In genomic region chr12:9090220-9090619, GRCh38 we compare ENCODE assay signal across 23 cellular contexts. TPM values are rescaled to one million over a fixed set of nuclear protein-coding genes. Genes with fewer than 3 reads are reported as not detected.
DNase-seq lines count a peak whose midpoint lies in the region; ATAC-seq, FAIRE-seq and TF ChIP-seq lines count a peak whose summit lies in the region.
"Had no signal": no experiment of that assay in that cellular context is flagged by ENCODE, and none has a peak within 500 bp of the region (broad histone marks: within the 10 kb centered on the region; RNA-seq: fewer than 3 reads in every experiment).

No MANE protein-coding gene starts in this region.

- H3K9me3 Mint-ChIP-seq in CD8-positive, alpha-beta T cell: peaks cover 2% of the 10 kb centered on the region
- H3K9me3 Mint-ChIP-seq: CD4-positive, alpha-beta memory T cell; CD4-positive, CD25-positive, alpha-beta regulatory T cell had no signal

- H3K36me3 Mint-ChIP-seq in CD8-positive, alpha-beta T cell: no peaks in the 10 kb centered on the region
- H3K36me3 Mint-ChIP-seq: CD14-positive monocyte; CD4-positive, CD25-positive, alpha-beta regulatory T cell had no signal

- H3K4me1 Mint-ChIP-seq in CD8-positive, alpha-beta T cell (ENCODE audit: low read depth): peaks cover 2% of the 10 kb centered on the region
- H3K4me1 Mint-ChIP-seq: CD14-positive monocyte; CD4-positive, CD25-positive, alpha-beta regulatory T cell had no signal

- H3K9ac ChIP-seq in OCI-LY3 (ENCODE audit: low read length): no peak overlapping the region
- H3K9ac ChIP-seq in kidney (ENCODE audit: low read length in 2 of 2): no peak overlapping the region
- no peak overlapping the region for H3K9ac ChIP-seq in smooth muscle cell (ENCODE audit: low read depth)
- H3K9ac ChIP-seq: BLaER1 had no signal

- H3K9me3 ChIP-seq in CD8-positive, alpha-beta T cell (ENCODE audit: low read length): no peaks in the 10 kb centered on the region
- H3K9me3 ChIP-seq in OCI-LY3 (ENCODE audit: insufficient read depth, low read length): no peaks in the 10 kb centered on the region
- H3K9me3 ChIP-seq in kidney (ENCODE audit: control insufficient read depth in 1 of 2, low read length in 2 of 2): no peaks in the 10 kb centered on the region
- peaks cover 9% of the 10 kb centered on the region for H3K9me3 ChIP-seq in smooth muscle cell (replicated peaks; ENCODE audit: low read depth)
- H3K9me3 ChIP-seq: BE2C, BLaER1 had no signal

- H3K4me3 Mint-ChIP-seq in CD8-positive, alpha-beta T cell: no peak overlapping the region
- H3K4me3 Mint-ChIP-seq: CD14-positive monocyte; CD4-positive, alpha-beta memory T cell; CD4-positive, CD25-positive, alpha-beta regulatory T cell had no signal

- CTCF ChIA-PET in CD8-positive, alpha-beta T cell (lab: Charles Lee): no interaction called here

- no peaks in the 10 kb centered on the region for H3K27me3 Mint-ChIP-seq in CD8-positive, alpha-beta T cell (ENCODE audit: low read depth)
- H3K27me3 Mint-ChIP-seq: CD4-positive, alpha-beta memory T cell had no signal

- no peak overlapping the region for H3K4me3 ChIP-seq in CD8-positive, alpha-beta T cell (ENCODE audit: low read depth, low read length)
- H3K4me3 ChIP-seq in OCI-LY3 (ENCODE audit: low read length): no peak overlapping the region
- H3K4me3 ChIP-seq in kidney (ENCODE audit: low read length in 2 of 2): no peak overlapping the region
- H3K4me3 ChIP-seq in foreskin fibroblast (ENCODE audit: low read depth in 1 of 2, low read length in 2 of 2): no peak overlapping the region
- H3K4me3 ChIP-seq in smooth muscle cell: no peak overlapping the region
- H3K4me3 ChIP-seq: BLaER1 had no signal

- no peak for ATAC-seq in CD8-positive, alpha-beta T cell

- peak overlapping the region; percentile 12 for H3K27ac Mint-ChIP-seq in CD8-positive, alpha-beta T cell
- H3K27ac Mint-ChIP-seq: CD14-positive monocyte; CD4-positive, CD25-positive, alpha-beta regulatory T cell had no signal

- no peak overlapping the region for H2AFZ ChIP-seq in OCI-LY3 (ENCODE audit: low read depth, low read length)
- H2AFZ ChIP-seq in smooth muscle cell (ENCODE audit: low read depth): no peak overlapping the region

- no peak overlapping the region for H3K27ac ChIP-seq in CD8-positive, alpha-beta T cell (ENCODE audit: low read depth, low read length)
- H3K27ac ChIP-seq in OCI-LY3 (ENCODE audit: low read length) (no peak overlapping the region), kidney (ENCODE audit: low read depth in 2 of 2, low read length in 2 of 2) (no peak overlapping the region), smooth muscle cell (ENCODE audit: low read depth) (no peak overlapping the region)
- H3K27ac ChIP-seq: BLaER1 had no signal

- POLR2A ChIA-PET in CD8-positive, alpha-beta T cell (lab: Charles Lee): no interaction called here

- H3K79me2 ChIP-seq in OCI-LY3 (ENCODE audit: low read length) (no peaks in the 10 kb centered on the region), smooth muscle cell (ENCODE audit: low read depth) (no peaks in the 10 kb centered on the region)

- FAIRE-seq in kidney (lab: Jason Lieb, UNC): no peak
- FAIRE-seq: A204.1, D721Med, G401.6, GM12891, GM19239 had no signal

- peak overlapping the region; percentile 31 for H3K4me2 ChIP-seq in OCI-LY3 (ENCODE audit: low read length)
- no peak overlapping the region for H3K4me2 ChIP-seq in smooth muscle cell
- H3K4me2 ChIP-seq: BLaER1 had no signal

- intact Hi-C loops in CD8-positive, alpha-beta T cell (cut with DNase I, micrococcal nuclease): no loop called here
- intact Hi-C loops in kidney (cut with DNase I): no loop called here

- no peaks in the 10 kb centered on the region for H3K36me3 ChIP-seq in CD8-positive, alpha-beta T cell (ENCODE audit: insufficient read depth, low read length)
- peaks cover 2% of the 10 kb centered on the region for H3K36me3 ChIP-seq in OCI-LY3 (replicated peaks; ENCODE audit: low read depth, low read length)
- peaks cover 0 to 12% of the 10 kb centered on the region in 2 donors for H3K36me3 ChIP-seq in kidney (ENCODE audit: control insufficient read depth in 1 of 2, insufficient read depth in 2 of 2, low read length in 2 of 2)
- peaks cover 1% of the 10 kb centered on the region for H3K36me3 ChIP-seq in smooth muscle cell (ENCODE audit: low read depth)
- H3K36me3 ChIP-seq: BE2C, BLaER1 had no signal

- TF ChIP-seq CTCF in CD8-positive, alpha-beta T cell (IDR thresholded peaks at IDR 0.05): no peak
- TF ChIP-seq CTCF in OCI-LY3 (IDR thresholded peaks at IDR 0.05; ENCODE audit: low read depth, low read length) (no peak), kidney (IDR thresholded peaks at IDR 0.05; ENCODE audit: borderline replicate concordance, extremely low read depth, insufficient read depth) (no peak), foreskin fibroblast (IDR thresholded peaks at IDR 0.05; ENCODE audit: low read depth, low read length) (no peak), smooth muscle cell (IDR thresholded peaks at IDR 0.05; ENCODE audit: borderline replicate concordance, insufficient read depth, poor library complexity, severe bottlenecking) (no peak)

- H3F3A ChIP-seq in smooth muscle cell (ENCODE audit: low read depth): no peaks in the 10 kb centered on the region

- no peaks in the 10 kb centered on the region for H3K27me3 ChIP-seq in CD8-positive, alpha-beta T cell (ENCODE audit: insufficient read depth, low read length)
- H3K27me3 ChIP-seq in OCI-LY3 (ENCODE audit: low read depth, low read length) (0 out of 2 replicates have a peak, but pooled peaks cover 2% of the 10 kb centered on the region), smooth muscle cell (ENCODE audit: low read depth) (no peaks in the 10 kb centered on the region)
- H3K27me3 ChIP-seq: BE2C, BLaER1 had no signal

- H4K20me1 ChIP-seq in OCI-LY3 (ENCODE audit: insufficient read depth, low read length): no peaks in the 10 kb centered on the region
- H4K20me1 ChIP-seq in smooth muscle cell (ENCODE audit: low read depth): no peaks in the 10 kb centered on the region
- H4K20me1 ChIP-seq: BLaER1 had no signal

- WGBS in smooth muscle cell (ENCODE audit: low lambda C conversion rate): 91% methylated on average over 5 of the region's 5 CpGs

- DNase-seq in CD8-positive, alpha-beta T cell: no peak
- DNase-seq in kidney: peak; percentile 39
- DNase-seq in foreskin fibroblast: no peak
- DNase-seq in smooth muscle cell (lab: John Stamatoyannopoulos, UW; ENCODE audit: unreplicated experiment): no peak
- DNase-seq in stimulated activated CD4-positive, alpha-beta T cell treated with anti-CD3 and anti-CD28 coated beads, Interleukin-2, amount 100 ng/mL, for 48 hours: no peak
- DNase-seq: 8988T; ACHN; BE2C; C1 segment of cervical spinal cord; Caco-2; Calu3; CD4-positive, alpha-beta memory T cell; CD4-positive, CD25-positive, alpha-beta regulatory T cell; DMS79 treated with DMSO at 0.1 percent for 48 hours; GF-D8 had no signal

- no peaks in the 10 kb centered on the region for H3K4me1 ChIP-seq in CD8-positive, alpha-beta T cell (ENCODE audit: insufficient read depth, low read length)
- H3K4me1 ChIP-seq in OCI-LY3 (ENCODE audit: low read length): peaks cover 15% of the 10 kb centered on the region
- no peaks in the 10 kb centered on the region for H3K4me1 ChIP-seq in kidney (ENCODE audit: control insufficient read depth in 1 of 2, insufficient read depth in 1 of 2, low read depth in 1 of 2, low read length in 2 of 2)
- H3K4me1 ChIP-seq in smooth muscle cell (ENCODE audit: low read depth): no peaks in the 10 kb centered on the region
- H3K4me1 ChIP-seq: BE2C, BLaER1, Caco-2 had no signal

RNA-seq across cellular contexts. Expression of gene A2M, which starts 25.5 kb away (rescaled TPM):
- not detected for total RNA-seq in CD8-positive, alpha-beta T cell
- total RNA-seq in kidney (971 TPM), smooth muscle cell (72.8 and 114 TPM in 2 replicates)
- polyA plus RNA-seq in kidney (ENCODE audit: insufficient read depth, low read depth, low replicate concordance) (745 TPM), smooth muscle cell (66.0 and 108 TPM in 2 replicates)
- total RNA-seq: Calu3; CD4-positive, CD25-positive, alpha-beta regulatory T cell had no signal
- polyA plus RNA-seq: CD4-positive, CD25-positive, alpha-beta regulatory T cell had no signal

Comparison
In these comparisons a context has a peak if more than half of its experiments do, and no peak if none do; other contexts are left out.
1. RNA of gene A2M, which starts 25.5 kb away (total RNA-seq): 971 TPM in kidney (single experiment) and 72.8 to 114 TPM in smooth muscle cell; not detected in CD8-positive, alpha-beta T cell; every median in the first group is over 10 times any median in the second.